In genomic region chr20:41003143-41003932, GRCh38 we compare ENCODE assay signal across 8 cellular contexts. TPM values are rescaled to one million over a fixed set of nuclear protein-coding genes. Genes with fewer than 3 reads are reported as not detected.
A peak's percentile ranks its signal among the peaks of the same experiment; 100 is the strongest.
DNase-seq lines count a peak whose midpoint lies in the region; ATAC-seq, FAIRE-seq and TF ChIP-seq lines count a peak whose summit lies in the region.

No MANE protein-coding gene starts in this region.

- no peak for TF ChIP-seq CTCF in WTC11 (IDR thresholded peaks at IDR 0.05)
- no peak for TF ChIP-seq CTCF in bronchial epithelial cell (IDR thresholded peaks at IDR 0.05; ENCODE audit: insufficient read depth, low read length, severe bottlenecking)
- TF ChIP-seq CTCF in lung (IDR thresholded peaks at IDR 0.05; ENCODE audit: control extremely low read depth, extremely low read depth) = no peak
- no peak for TF ChIP-seq CTCF in endothelial cell (IDR thresholded peaks at IDR 0.05; ENCODE audit: unreplicated experiment)

- CTCF ChIA-PET in WTC11 (lab: Charles Lee) = interaction anchor here (2.4 kb wide), 1 partner anchor 12 kb away, joined by 8 read pairs; no protein-coding TSS in a partner anchor

- H3K9me3 Mint-ChIP-seq in WTC11 (peaks cover 26% of the 10 kb centered on the region), endothelial cell (ENCODE audit: unreplicated experiment) (peaks cover 5% of the 10 kb centered on the region)

- peaks cover 0 to 2% of the 10 kb centered on the region in 2 donors for H3K9me3 ChIP-seq in lung (ENCODE audit: control insufficient read depth in 2 of 2, insufficient read depth in 1 of 2, low read length in 1 of 2)

- H3K27ac Mint-ChIP-seq in WTC11 = no peak overlapping the region
- H3K27ac Mint-ChIP-seq in endothelial cell (ENCODE audit: unreplicated experiment) = no peak overlapping the region

- H3K4me3 ChIP-seq in bronchial epithelial cell (ENCODE audit: low read depth, low read length) (peak overlapping the region; percentile 37), lung (no peak overlapping the region)

- POLR2A ChIA-PET in WTC11 (lab: Charles Lee) = no interaction called here

- H3K36me3 ChIP-seq in bronchial epithelial cell (ENCODE audit: control insufficient read depth, insufficient read depth, low read length) (no peaks in the 10 kb centered on the region), lung (ENCODE audit: control insufficient read depth in 2 of 2, insufficient read depth in 2 of 2, low read length in 2 of 2) (no peaks in the 10 kb centered on the region)

- H3K4me3 Mint-ChIP-seq in WTC11 (no peak overlapping the region), endothelial cell (ENCODE audit: unreplicated experiment) (no peak overlapping the region)

- 17 to 23% methylated on average over 12 of the region's 12 CpGs for WGBS in lung, 2 donors

- peaks cover 10% of the 10 kb centered on the region for H3K27me3 Mint-ChIP-seq in WTC11 (ENCODE audit: low read depth)
- H3K27me3 Mint-ChIP-seq in endothelial cell (ENCODE audit: unreplicated experiment) = peaks cover 13% of the 10 kb centered on the region

- peaks cover 9 to 32% of the 10 kb centered on the region in 2 donors for H3K4me1 ChIP-seq in lung (ENCODE audit: control insufficient read depth in 2 of 2, insufficient read depth in 2 of 2, low read length in 2 of 2)

- H3K27ac ChIP-seq in lung (ENCODE audit: low read depth in 1 of 2, low read length in 1 of 2) = peak overlapping the region in 1 of 2 donors; percentile 97

- H3K36me3 Mint-ChIP-seq in WTC11 = peaks cover 13% of the 10 kb centered on the region
- peaks cover 7% of the 10 kb centered on the region for H3K36me3 Mint-ChIP-seq in endothelial cell (ENCODE audit: low read depth, unreplicated experiment)

- peak; percentile 36 for DNase-seq in GF-D8 (lab: John Stamatoyannopoulos, UW)
- peak; percentile 92 for DNase-seq in MV-4-11 (lab: John Stamatoyannopoulos, UW)
- no peak for DNase-seq in WTC11 (ENCODE audit: low spot score)
- peak; percentile 99 for DNase-seq in bronchial epithelial cell (ENCODE audit: low read depth)
- peak; percentile 86 for DNase-seq in lung (ENCODE audit: low spot score)
- peak; percentile 20 for DNase-seq in stimulated activated CD8-positive, alpha-beta memory T cell treated with anti-CD3 and anti-CD28 coated beads, Interleukin-15, amount 100 ng/mL, for 24 hours (ENCODE audit: low read depth)
- DNase-seq in GM19239 (ENCODE audit: insufficient read length, low spot score) = no peak
- DNase-seq in endothelial cell (ENCODE audit: low spot score) = no peak

- H3K4me1 Mint-ChIP-seq in WTC11 (peaks cover 18% of the 10 kb centered on the region), endothelial cell (ENCODE audit: unreplicated experiment) (peaks cover 12% of the 10 kb centered on the region)

- ATAC-seq in WTC11 (peak; percentile 53; the same call in 1 of the 2 replicates), lung (ENCODE audit: insufficient read depth, low FRiP score) (peak; percentile 77)

- FAIRE-seq in bronchial epithelial cell (lab: Jason Lieb, UNC) = no peak
- FAIRE-seq in GM19239 (lab: Jason Lieb, UNC) = no peak

- H3K27me3 ChIP-seq in bronchial epithelial cell (ENCODE audit: control insufficient read depth, insufficient read depth, low read length) = no peaks in the 10 kb centered on the region
- no peaks in the 10 kb centered on the region for H3K27me3 ChIP-seq in lung (ENCODE audit: control insufficient read depth, insufficient read depth)

TF ChIP-seq in WTC11, 78 proteins besides CTCF, POLR2A, EP300 and RAD21:
- peak; percentile 88 for TF ChIP-seq GABPB1 (CRISPR knock-in tag; IDR thresholded peaks at IDR 0.05)
- no peak for TF ChIP-seq HMGA2 (CRISPR knock-in tag; IDR thresholded peaks at IDR 0.05)
- TF ChIP-seq, protein P1, sequence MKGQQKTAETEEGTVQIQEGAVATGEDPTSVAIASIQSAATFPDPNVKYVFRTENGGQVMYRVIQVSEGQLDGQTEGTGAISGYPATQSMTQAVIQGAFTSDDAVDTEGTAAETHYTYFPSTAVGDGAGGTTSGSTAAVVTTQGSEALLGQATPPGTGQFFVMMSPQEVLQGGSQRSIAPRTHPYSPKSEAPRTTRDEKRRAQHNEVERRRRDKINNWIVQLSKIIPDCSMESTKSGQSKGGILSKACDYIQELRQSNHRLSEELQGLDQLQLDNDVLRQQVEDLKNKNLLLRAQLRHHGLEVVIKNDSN (CRISPR knock-in tag; IDR thresholded peaks at IDR 0.05) = peak; percentile 41; the same call in 1 of the 2 replicates

RNA-seq across cellular contexts. Expression of gene TOP1, which starts 25.3 kb away (rescaled TPM):
- 77.7 to 81.8 TPM (median 80.0 TPM) in 3 replicates for total RNA-seq in WTC11 (2021)
- 18.2 and 37.5 TPM in 2 replicates for total RNA-seq in bronchial epithelial cell
- total RNA-seq in lung = 10 to 100 TPM; 52.7 to 62.7 TPM
- 10 to 100 TPM; 39.7 to 50.6 TPM for polyA plus RNA-seq in lung
- 72.7 TPM for total RNA-seq in endothelial cell (ENCODE audit: unreplicated experiment)

Comparison
In these comparisons a context has a peak if more than half of its experiments do, and no peak if none do; other contexts are left out.
1. DNase-seq: peak in GF-D8 (single experiment), MV-4-11 (single experiment), bronchial epithelial cell (single experiment), lung (single experiment) and stimulated activated CD8-positive, alpha-beta memory T cell treated with anti-CD3 and anti-CD28 coated beads, Interleukin-15, amount 100 ng/mL, for 24 hours (single experiment); none in WTC11 (single experiment), GM19239 (single experiment) and endothelial cell (single experiment).